ENCODE assay signal across 9 cellular contexts in the genomic region with DNA sequence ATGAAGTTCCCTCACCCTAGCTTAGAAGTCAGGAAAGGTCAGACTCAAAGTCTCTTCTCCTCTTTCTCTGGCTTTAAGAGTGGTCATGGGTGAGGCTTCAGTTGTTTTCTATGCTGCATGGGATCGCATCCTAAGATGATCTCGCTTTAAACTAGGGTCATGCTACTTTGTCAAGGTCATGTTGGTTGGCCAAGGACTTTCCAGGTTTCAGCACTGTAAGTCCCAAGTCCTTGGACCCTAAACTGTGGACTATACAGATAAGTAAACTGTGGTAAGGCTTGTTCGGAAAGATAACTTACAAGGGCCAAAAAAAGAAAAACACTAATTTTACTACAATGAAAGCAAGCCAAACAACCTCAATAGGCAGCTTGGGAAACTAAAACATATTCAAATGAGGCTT. TPM values are rescaled to one million over a fixed set of nuclear protein-coding genes. Genes with fewer than 3 reads are reported as not detected.
"Had no signal": no experiment of that assay in that cellular context is flagged by ENCODE, and none has a peak within 500 bp of the region (broad histone marks: within the 10 kb centered on the region; RNA-seq: fewer than 3 reads in every experiment).

No MANE protein-coding gene starts in this region.

- DNase-seq: H9, HCEC 1CT, KG1 had no signal

- ATAC-seq: GM23338 had no signal

- H3K4me1 Mint-ChIP-seq: IgD-negative memory B cell had no signal

- H3K4me3 Mint-ChIP-seq: GM23338, H9, IgD-negative memory B cell had no signal

- H3K27ac Mint-ChIP-seq: GM23338, H9, IgD-negative memory B cell had no signal

- H3K9me3 Mint-ChIP-seq: GM23338, H9, IgD-negative memory B cell had no signal

- FAIRE-seq: H1, H54, HTR-8/SVneo had no signal

- H3K27me3 Mint-ChIP-seq: IgD-negative memory B cell had no signal

- H3K4me3 ChIP-seq: GM23338 had no signal

RNA-seq across cellular contexts. Expression of gene HAL, which starts 17.4 kb away (rescaled TPM):
- total RNA-seq: HT-29 had no signal

RNA-seq across cellular contexts. Expression of gene AMDHD1, which starts 35.6 kb away (rescaled TPM):
- total RNA-seq: H1 had no signal

RNA-seq across cellular contexts. Expression of gene CCDC38, which starts 36.4 kb away (rescaled TPM):
- total RNA-seq: GM23338, H1, H9, HT-29 had no signal
